In the genomic region with DNA sequence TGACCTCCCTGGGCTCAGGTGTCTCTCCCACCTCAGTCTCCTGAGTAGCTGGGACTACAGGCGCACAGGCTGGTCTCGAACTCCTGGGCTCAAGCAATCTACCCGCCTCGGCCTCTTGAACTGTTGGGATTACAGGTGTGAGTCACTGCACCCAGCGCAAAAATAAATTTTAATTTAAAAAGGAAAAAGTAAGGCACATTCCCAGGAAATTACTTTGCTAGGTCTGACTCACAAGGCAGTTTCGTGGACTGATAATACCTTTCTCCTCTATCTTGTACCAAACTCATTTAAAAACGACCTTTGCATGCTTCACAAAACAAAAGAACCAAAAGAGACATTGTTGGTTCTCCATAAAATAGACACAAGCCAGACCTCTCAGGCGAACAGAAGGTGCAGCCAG, we compare ENCODE assay signal across 23 cellular contexts. TPM values are rescaled to one million over a fixed set of nuclear protein-coding genes. Genes with fewer than 3 reads are reported as not detected.
DNase-seq lines count a peak whose midpoint lies in the region; ATAC-seq and TF ChIP-seq lines count a peak whose summit lies in the region.
"Had no signal": no experiment of that assay in that cellular context is flagged by ENCODE, and none has a peak within 500 bp of the region (broad histone marks: within the 10 kb centered on the region; RNA-seq: fewer than 3 reads in every experiment).

No MANE protein-coding gene starts in this region.

- peaks cover 21% of the 10 kb centered on the region for H3K4me1 Mint-ChIP-seq in memory B cell
- H3K4me1 Mint-ChIP-seq in CD8-positive, alpha-beta T cell (ENCODE audit: low read depth): peaks cover 27% of the 10 kb centered on the region
- H3K4me1 Mint-ChIP-seq: H9 had no signal

- no peak overlapping the region for H3K4me3 ChIP-seq in DOHH2 (ENCODE audit: low read length)
- no peak overlapping the region for H3K4me3 ChIP-seq in astrocyte of the spinal cord (ENCODE audit: low read depth, low read length)
- H3K4me3 ChIP-seq in CD8-positive, alpha-beta T cell (ENCODE audit: low read depth, low read length): no peak overlapping the region
- H3K4me3 ChIP-seq: ovary, SJCRH30 had no signal

- H3K79me2 ChIP-seq in DOHH2 (ENCODE audit: control insufficient read depth, low read length): no peaks in the 10 kb centered on the region

- H3K9me2 ChIP-seq in DOHH2 (replicated peaks; ENCODE audit: control insufficient read depth, low read length): no peaks in the 10 kb centered on the region

- no peak for TF ChIP-seq CTCF in DOHH2 (IDR thresholded peaks at IDR 0.05; ENCODE audit: low read depth, low read length, poor library complexity, severe bottlenecking)
- TF ChIP-seq CTCF in astrocyte of the spinal cord (IDR thresholded peaks at IDR 0.05; ENCODE audit: low read depth, low read length): no peak
- no peak for TF ChIP-seq CTCF in CD8-positive, alpha-beta T cell (IDR thresholded peaks at IDR 0.05)

- intact Hi-C loops in CD8-positive, alpha-beta T cell (cut with DNase I, micrococcal nuclease): loop anchor here in 1 of 2 experiments (10.0 kb wide), 1 partner anchor 292 kb away; no protein-coding TSS in a partner anchor

- peak overlapping the region; percentile 0; the same call in 1 of the 2 replicates for H3K4me2 ChIP-seq in DOHH2 (ENCODE audit: low read length)

- POLR2A ChIA-PET in CD8-positive, alpha-beta T cell (lab: Charles Lee): no interaction called here

- DNase-seq in NCI-H226: peak; percentile 75
- DNase-seq in astrocyte of the spinal cord (ENCODE audit: low read depth, low spot score): peak; percentile 45
- DNase-seq in memory B cell (ENCODE audit: low spot score in 2 of 2): no peak
- no peak for DNase-seq in NCI-H187 treated with DMSO at 0.1 percent for 48 hours (lab: John Stamatoyannopoulos, UW)
- DNase-seq in CD8-positive, alpha-beta T cell: no peak
- DNase-seq: activated CD4-positive, alpha-beta T cell treated with anti-CD3 and anti-CD28 coated beads for 1 hour; activated gamma-delta T cell; anterior cingulate cortex; CD4-positive, alpha-beta memory T cell; DMS53; H9; KBM-7; NCI-H2081; ovary; SJCRH30; stimulated activated CD4-positive, alpha-beta T cell treated with anti-CD3 and anti-CD28 coated beads, Interleukin-1b, Interleukin-23, amount 100 ng/mL, for 48 hours; T-helper 9 cell had no signal

- ATAC-seq in memory B cell (ENCODE audit: low read depth) (no peak), GM18858 (IDR thresholded peaks at IDR 0.05; ENCODE audit: unreplicated experiment) (no peak), HG02885 (IDR thresholded peaks at IDR 0.05; ENCODE audit: poor library complexity, unreplicated experiment) (no peak)
- ATAC-seq in CD8-positive, alpha-beta T cell: no peak

- no peaks in the 10 kb centered on the region for H4K20me1 ChIP-seq in DOHH2 (ENCODE audit: control insufficient read depth, insufficient read depth, low read depth, low read length)

- no peaks in the 10 kb centered on the region for H3F3A ChIP-seq in DOHH2 (ENCODE audit: control insufficient read depth, insufficient read depth)

- H3K27me3 Mint-ChIP-seq in memory B cell: no peaks in the 10 kb centered on the region
- no peaks in the 10 kb centered on the region for H3K27me3 Mint-ChIP-seq in CD8-positive, alpha-beta T cell (ENCODE audit: low read depth)
- H3K27me3 Mint-ChIP-seq: CD4-positive, alpha-beta memory T cell; stimulated activated naive CD8-positive, alpha-beta T cell treated with anti-CD3 and anti-CD28 coated beads, Interleukin-15, Interleukin-2, amounts not matched to agents 100 ng/mL and 50 ng/mL, for 24 hours; type B pancreatic cell had no signal

- CTCF ChIA-PET in CD8-positive, alpha-beta T cell (lab: Charles Lee): no interaction called here

- in situ Hi-C loops in astrocyte of the spinal cord (cut with HindIII; ENCODE audit: low sequenced_read_pairs): no loop called here

- peak overlapping the region; percentile 55 for H3K27ac Mint-ChIP-seq in memory B cell
- H3K27ac Mint-ChIP-seq in CD8-positive, alpha-beta T cell: no peak overlapping the region
- H3K27ac Mint-ChIP-seq: stimulated activated naive CD8-positive, alpha-beta T cell treated with anti-CD3 and anti-CD28 coated beads, Interleukin-15, Interleukin-2, amounts not matched to agents 100 ng/mL and 50 ng/mL, for 24 hours; type B pancreatic cell had no signal

- H3K36me3 Mint-ChIP-seq in memory B cell: peaks cover 48% of the 10 kb centered on the region
- H3K36me3 Mint-ChIP-seq in CD8-positive, alpha-beta T cell: peaks cover 73% of the 10 kb centered on the region
- H3K36me3 Mint-ChIP-seq: type B pancreatic cell had no signal

- H3K4me3 Mint-ChIP-seq in memory B cell: no peak overlapping the region
- H3K4me3 Mint-ChIP-seq in CD8-positive, alpha-beta T cell: no peak overlapping the region
- H3K4me3 Mint-ChIP-seq: H9; stimulated activated naive CD8-positive, alpha-beta T cell treated with anti-CD3 and anti-CD28 coated beads, Interleukin-15, Interleukin-2, amounts not matched to agents 100 ng/mL and 50 ng/mL, for 24 hours; type B pancreatic cell had no signal

- H3K27me3 ChIP-seq in DOHH2 (ENCODE audit: control insufficient read depth, low read length): no peaks in the 10 kb centered on the region
- no peaks in the 10 kb centered on the region for H3K27me3 ChIP-seq in CD8-positive, alpha-beta T cell (ENCODE audit: insufficient read depth, low read length)
- H3K27me3 ChIP-seq: ovary had no signal

- H3K27ac ChIP-seq in DOHH2 (ENCODE audit: low read depth, low read length): no peak overlapping the region
- H3K27ac ChIP-seq in CD8-positive, alpha-beta T cell (ENCODE audit: low read depth, low read length): no peak overlapping the region
- H3K27ac ChIP-seq: HL-60, ovary, SJCRH30 had no signal

- peaks cover 19% of the 10 kb centered on the region for H3K4me1 ChIP-seq in DOHH2 (ENCODE audit: control insufficient read depth, low read length)
- peaks cover 10% of the 10 kb centered on the region for H3K4me1 ChIP-seq in CD8-positive, alpha-beta T cell (ENCODE audit: insufficient read depth, low read length)
- H3K4me1 ChIP-seq: SJCRH30 had no signal

- no peaks in the 10 kb centered on the region for H3K9me3 Mint-ChIP-seq in memory B cell
- no peaks in the 10 kb centered on the region for H3K9me3 Mint-ChIP-seq in CD8-positive, alpha-beta T cell
- H3K9me3 Mint-ChIP-seq: CD4-positive, alpha-beta memory T cell; H9; stimulated activated naive CD8-positive, alpha-beta T cell treated with anti-CD3 and anti-CD28 coated beads, Interleukin-15, Interleukin-2, amounts not matched to agents 100 ng/mL and 50 ng/mL, for 24 hours; type B pancreatic cell had no signal

- no peaks in the 10 kb centered on the region for H3K36me3 ChIP-seq in DOHH2 (ENCODE audit: control insufficient read depth, low read length)
- peaks cover 8% of the 10 kb centered on the region for H3K36me3 ChIP-seq in CD8-positive, alpha-beta T cell (ENCODE audit: insufficient read depth, low read length)
- H3K36me3 ChIP-seq: ovary, SJCRH30 had no signal

- H3K9me3 ChIP-seq in DOHH2 (ENCODE audit: control insufficient read depth, insufficient read depth, low read length): no peaks in the 10 kb centered on the region
- H3K9me3 ChIP-seq in CD8-positive, alpha-beta T cell (ENCODE audit: low read length): no peaks in the 10 kb centered on the region
- H3K9me3 ChIP-seq: ovary, SJCRH30 had no signal

RNA-seq across cellular contexts. Expression of gene PARP12, which starts 29.7 kb away (rescaled TPM):
- 10 to 100 TPM; 70.3 to 85.5 TPM for total RNA-seq in CD8-positive, alpha-beta T cell
- total RNA-seq: SJCRH30 had no signal

Comparison
In these comparisons a context has a peak if more than half of its experiments do, and no peak if none do; other contexts are left out.
1. DNase-seq: peak in NCI-H226 (single experiment) and astrocyte of the spinal cord (single experiment); none in memory B cell (0 of 2), NCI-H187 treated with DMSO at 0.1 percent for 48 hours (single experiment) and CD8-positive, alpha-beta T cell (0 of 7).